In the genomic region with DNA sequence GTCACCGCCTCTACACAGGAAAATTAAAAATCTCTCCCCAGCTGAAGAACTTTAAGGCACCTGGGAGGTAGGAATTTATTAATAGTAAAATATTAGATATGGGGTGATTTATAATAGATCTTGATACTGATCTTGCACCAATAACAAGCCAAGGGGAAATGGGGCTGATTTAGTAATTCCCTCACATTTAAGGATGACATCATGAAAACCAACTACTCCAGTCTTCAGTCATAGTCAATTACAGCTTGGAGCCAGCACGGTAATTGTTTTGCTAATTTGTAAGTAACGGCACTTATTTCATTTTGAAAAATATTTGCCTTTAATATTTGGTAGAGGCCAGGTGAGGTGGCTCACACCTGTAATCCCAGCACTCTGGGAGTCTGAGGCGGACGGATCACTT, we compare ENCODE assay signal across 19 cellular contexts.
DNase-seq lines count a peak whose midpoint lies in the region; ATAC-seq and TF ChIP-seq lines count a peak whose summit lies in the region.
"Had no signal": no experiment of that assay in that cellular context is flagged by ENCODE, and none has a peak within 500 bp of the region (broad histone marks: within the 10 kb centered on the region; RNA-seq: fewer than 3 reads in every experiment).

No MANE protein-coding gene starts in this region.

- H3K27me3 ChIP-seq in spleen (replicated peaks in 1 of 7): no peaks in the 10 kb centered on the region

- WGBS in spleen, 5 donors: 88 to 98% (median 92%) methylated on average over 5 of the region's 5 CpGs

- H3K27ac Mint-ChIP-seq in natural killer cell (peak overlapping the region; percentile 87 to 89), nephron (peak overlapping the region; percentile 96 to 99 (median 97))
- peak overlapping the region in 1 of 2 donors; percentile 96 for H3K27ac Mint-ChIP-seq in natural killer cell treated with Interleukin-12 subunit alpha and Interleukin-12 subunit beta and Interleukin-15 and Interleukin-18, amount 100 ng/mL, for 72 hours
- H3K27ac Mint-ChIP-seq: CD4-positive, alpha-beta T cell; H9 had no signal

- H3K4me3 Mint-ChIP-seq in natural killer cell: no peak overlapping the region
- H3K4me3 Mint-ChIP-seq in natural killer cell treated with Interleukin-12 subunit alpha and Interleukin-12 subunit beta and Interleukin-15 and Interleukin-18, amount 100 ng/mL, for 72 hours: no peak overlapping the region
- H3K4me3 Mint-ChIP-seq in nephron: no peak overlapping the region
- H3K4me3 Mint-ChIP-seq: CD4-positive, alpha-beta T cell; H9 had no signal

- H3K4me1 Mint-ChIP-seq in natural killer cell (peaks cover 77 to 82% of the 10 kb centered on the region in 2 donors), nephron (peaks cover 76% of the 10 kb centered on the region)
- peaks cover 67 to 70% of the 10 kb centered on the region in 2 donors for H3K4me1 Mint-ChIP-seq in natural killer cell treated with Interleukin-12 subunit alpha and Interleukin-12 subunit beta and Interleukin-15 and Interleukin-18, amount 100 ng/mL, for 72 hours (ENCODE audit: low read depth in 2 of 2)

- TF ChIP-seq POLR2A in spleen (IDR thresholded peaks at IDR 0.05): no peak

- DNase-seq in natural killer cell (no peak), spleen (no peak), DMS 273 (lab: John Stamatoyannopoulos, UW; ENCODE audit: unreplicated experiment) (no peak), SKM-1 treated with dmso at 0.1 percent for 144 hours (lab: John Stamatoyannopoulos, UW; ENCODE audit: unreplicated experiment) (no peak)
- DNase-seq in natural killer cell treated with Interleukin-12 subunit alpha and Interleukin-12 subunit beta and Interleukin-15 and Interleukin-18, amount 100 ng/mL, for 72 hours (ENCODE audit: low spot score): no peak
- DNase-seq: CD4-positive, alpha-beta T cell; DMS53; EL; H9; NCI-H1105 treated with DMSO at 0.1 percent for 48 hours; NCI-H187; NCI-H226; NCI-H524; NCI-H82; PC-3; RPMI8226 had no signal

- TF ChIP-seq CTCF in natural killer cell (IDR thresholded peaks at IDR 0.05) (no peak), nephron (IDR thresholded peaks at IDR 0.05; ENCODE audit: unreplicated experiment in 3 of 3) (no peak), spleen (IDR thresholded peaks at IDR 0.05 in 8 of 11, conservative IDR thresholded peaks at IDR 0.05 in 3 of 11) (no peak)

- ATAC-seq in natural killer cell (no peak), HG03460 (IDR thresholded peaks at IDR 0.05; ENCODE audit: unreplicated experiment) (no peak)
- ATAC-seq in natural killer cell treated with Interleukin-12 subunit alpha and Interleukin-12 subunit beta and Interleukin-15 and Interleukin-18, amount 100 ng/mL, for 72 hours: no peak
- ATAC-seq: GM12878, PC-3 had no signal

- H3K27me3 Mint-ChIP-seq in natural killer cell (ENCODE audit: low read depth in 2 of 2) (no peaks in the 10 kb centered on the region), nephron (ENCODE audit: low read depth) (no peaks in the 10 kb centered on the region)
- no peaks in the 10 kb centered on the region for H3K27me3 Mint-ChIP-seq in natural killer cell treated with Interleukin-12 subunit alpha and Interleukin-12 subunit beta and Interleukin-15 and Interleukin-18, amount 100 ng/mL, for 72 hours
- H3K27me3 Mint-ChIP-seq: CD4-positive, alpha-beta T cell had no signal

- H3K9me3 ChIP-seq in spleen: no peaks in the 10 kb centered on the region

- H3K9me3 Mint-ChIP-seq in natural killer cell (no peaks in the 10 kb centered on the region), nephron (peaks cover 2% of the 10 kb centered on the region)
- H3K9me3 Mint-ChIP-seq in natural killer cell treated with Interleukin-12 subunit alpha and Interleukin-12 subunit beta and Interleukin-15 and Interleukin-18, amount 100 ng/mL, for 72 hours: no peaks in the 10 kb centered on the region
- H3K9me3 Mint-ChIP-seq: CD4-positive, alpha-beta T cell had no signal

- peaks cover 4 to 88% (median 53%) of the 10 kb centered on the region in 6 donors for H3K4me1 ChIP-seq in spleen

- H3K36me3 ChIP-seq in spleen: peaks cover 0 to 17% (median 5%) of the 10 kb centered on the region in 6 donors

- peak overlapping the region in 7 of 8 donors; percentile 47 to 89 (median 74) for H3K27ac ChIP-seq in spleen

- intact Hi-C loops in natural killer cell (cut with micrococcal nuclease) (no loop called here), spleen (cut with DNase I; ENCODE audit: low total_unique reads) (no loop called here)

- no peak overlapping the region for H3K4me3 ChIP-seq in spleen
- H3K4me3 ChIP-seq: GM12878 had no signal

- H3K36me3 Mint-ChIP-seq in natural killer cell (peaks cover 26% of the 10 kb centered on the region), nephron (ENCODE audit: low read depth) (peaks cover 19% of the 10 kb centered on the region)
- H3K36me3 Mint-ChIP-seq in natural killer cell treated with Interleukin-12 subunit alpha and Interleukin-12 subunit beta and Interleukin-15 and Interleukin-18, amount 100 ng/mL, for 72 hours: peaks cover 26% of the 10 kb centered on the region
